ENCODE assay signal across 8 cellular contexts in the genomic region with DNA sequence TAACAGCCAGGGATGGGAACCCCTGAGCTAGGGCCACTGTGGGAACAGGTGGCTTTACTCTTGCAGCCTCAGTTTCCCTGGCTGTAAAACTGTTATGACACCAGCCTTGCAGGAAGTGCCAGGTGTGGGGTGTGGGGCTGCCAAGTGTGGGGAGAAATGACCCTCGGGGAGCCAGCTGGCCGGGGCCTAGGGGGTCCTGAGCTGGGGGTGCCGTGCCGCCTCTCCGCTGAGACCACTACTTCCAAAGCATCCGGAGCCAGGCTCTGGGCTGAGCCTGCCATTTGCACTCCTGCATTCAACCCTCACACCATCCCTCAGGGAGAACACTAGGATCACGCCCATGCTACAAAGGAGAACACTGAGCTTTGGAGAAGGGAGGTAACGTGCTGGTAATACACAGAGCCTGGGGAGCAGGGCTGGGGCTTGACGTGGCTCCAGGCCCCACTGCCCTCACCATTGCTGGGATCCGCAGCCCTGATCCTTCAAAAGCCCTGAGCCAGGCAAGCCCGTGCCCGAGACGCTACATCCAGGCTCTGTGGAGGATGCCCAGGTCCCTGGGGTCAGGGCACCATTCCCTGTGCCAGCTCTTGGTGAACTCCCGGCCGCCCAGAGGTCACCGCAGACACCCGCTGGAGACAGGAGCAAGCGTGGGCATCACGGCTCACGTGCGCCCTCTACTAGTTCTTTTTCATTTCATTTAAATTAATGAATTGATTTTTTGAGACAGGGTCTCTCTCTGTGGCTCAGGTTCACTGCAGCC. TPM values are rescaled to one million over a fixed set of nuclear protein-coding genes. Genes with fewer than 3 reads are reported as not detected.
DNase-seq lines count a peak whose midpoint lies in the region; TF ChIP-seq lines count a peak whose summit lies in the region.

No MANE protein-coding gene starts in this region.

- H4K20me1 ChIP-seq in MM.1S (ENCODE audit: insufficient read depth, low read length) = no peaks in the 10 kb centered on the region
- peaks cover 22% of the 10 kb centered on the region for H4K20me1 ChIP-seq in SK-N-SH (ENCODE audit: insufficient read depth)

- TF ChIP-seq RAD21 in SK-N-SH (IDR thresholded peaks at IDR 0.05; ENCODE audit: low read length) = peak; percentile 87

- TF ChIP-seq POLR2A in prostate gland (IDR thresholded peaks at IDR 0.05) (no peak), vagina (IDR thresholded peaks at IDR 0.05) (no peak)

- 10% methylated on average over 8 of the region's 21 CpGs for WGBS in SK-N-SH (ENCODE audit: low lambda C conversion rate)
- 37% methylated on average over 17 of the region's 21 CpGs for WGBS in prostate gland

- DNase-seq in DMS153 treated with DMSO at 0.1 percent for 48 hours (lab: John Stamatoyannopoulos, UW; ENCODE audit: unreplicated experiment) (peak; percentile 79), MM.1S (peak; percentile 22), SK-N-SH (peak; percentile 89), head of caudate nucleus (peak; percentile 48 to 90 (median 74)), prostate gland (ENCODE audit: low spot score) (peak; percentile 67), vagina (ENCODE audit: extremely low spot score in 2 of 2) (no peak), GF-D8 (lab: John Stamatoyannopoulos, UW) (no peak)
- DNase-seq in activated naive CD4-positive, alpha-beta T cell treated with anti-CD3 and anti-CD28 coated beads, Interleukin-2, amount 50 U/mL, for 16 hours = peak; percentile 51

- H3F3A ChIP-seq in MM.1S (ENCODE audit: insufficient read depth, low read length) (no peaks in the 10 kb centered on the region), SK-N-SH (replicated peaks; ENCODE audit: insufficient read depth) (peaks cover 10% of the 10 kb centered on the region)

- peaks cover 18% of the 10 kb centered on the region; the same call in 1 of the 2 replicates for H3K27me3 ChIP-seq in MM.1S (replicated peaks; ENCODE audit: insufficient read depth, low read length)
- H3K27me3 ChIP-seq in SK-N-SH (ENCODE audit: insufficient read depth) = no peaks in the 10 kb centered on the region
- H3K27me3 ChIP-seq in prostate gland (replicated peaks; ENCODE audit: insufficient read depth) = no peaks in the 10 kb centered on the region
- H3K27me3 ChIP-seq in vagina = no peaks in the 10 kb centered on the region

- POLR2A ChIA-PET in SK-N-SH (lab: Yijun Ruan, JAX) = no interaction called here

- H3K36me3 ChIP-seq in MM.1S (replicated peaks; ENCODE audit: insufficient read depth, low read length) (no peaks in the 10 kb centered on the region), SK-N-SH (replicated peaks in 1 of 2; ENCODE audit: control insufficient read depth in 1 of 2, insufficient read depth in 2 of 2, low read length in 1 of 2) (no peaks in the 10 kb centered on the region), prostate gland (no peaks in the 10 kb centered on the region), vagina (no peaks in the 10 kb centered on the region)

- intact Hi-C loops in head of caudate nucleus (cut with DNase I) = loop anchor here (10.0 kb wide), 1 partner anchor 63 kb away; no protein-coding TSS in a partner anchor
- intact Hi-C loops in prostate gland (cut with DNase I) = loop anchor here (5.0 to 10.0 kb wide), 4 partner anchors 45 to 440 kb away; no protein-coding TSS in a partner anchor
- intact Hi-C loops in vagina (cut with DNase I) = loop anchor here (10.0 kb wide), 2 partner anchors 443 to 603 kb away; partner anchors contain the start of gene CIBAR2

- TF ChIP-seq EP300 in SK-N-SH (IDR thresholded peaks at IDR 0.05; ENCODE audit: borderline replicate concordance in 1 of 2, low read depth in 1 of 2, low read length in 1 of 2) = no peak

- H3K4me2 ChIP-seq in MM.1S (ENCODE audit: low read depth, low read length) (no peak overlapping the region), SK-N-SH (no peak overlapping the region)

- CTCF ChIA-PET in SK-N-SH (lab: Yijun Ruan, JAX) = interaction anchor here (0.7 to 6.6 kb wide), 38 partner anchors 9 to 472 kb away, joined by 3 to 138 read pairs (median 5); no protein-coding TSS in a partner anchor

- H3K4me1 ChIP-seq in MM.1S (ENCODE audit: low read length) (no peaks in the 10 kb centered on the region), SK-N-SH (ENCODE audit: control insufficient read depth in 1 of 2, insufficient read depth in 2 of 2, low read depth in 1 of 2, low read length in 1 of 2) (peaks cover 0 to 17% of the 10 kb centered on the region in 2 experiments; a peak in 1 of 4 replicates), prostate gland (replicated peaks) (no peaks in the 10 kb centered on the region), vagina (peaks cover 32% of the 10 kb centered on the region)

- H3K9me3 ChIP-seq in MM.1S (replicated peaks; ENCODE audit: insufficient read depth, low read length) (no peaks in the 10 kb centered on the region), SK-N-SH (no peaks in the 10 kb centered on the region), prostate gland (no peaks in the 10 kb centered on the region), vagina (no peaks in the 10 kb centered on the region)

- H3K9me2 ChIP-seq in MM.1S (replicated peaks; ENCODE audit: insufficient read depth, low read length) = no peaks in the 10 kb centered on the region
- no peaks in the 10 kb centered on the region for H3K9me2 ChIP-seq in SK-N-SH

- H3K4me3 ChIP-seq in MM.1S (ENCODE audit: low read length) = no peak overlapping the region
- H3K4me3 ChIP-seq in SK-N-SH (ENCODE audit: low read depth in 2 of 2, low read length in 1 of 2) = no peak overlapping the region
- H3K4me3 ChIP-seq in prostate gland = no peak overlapping the region
- H3K4me3 ChIP-seq in vagina = no peak overlapping the region

- H2AFZ ChIP-seq in MM.1S (ENCODE audit: low read length) = no peak overlapping the region
- no peak overlapping the region for H2AFZ ChIP-seq in SK-N-SH (ENCODE audit: low read depth)

- no peaks in the 10 kb centered on the region for H3K79me2 ChIP-seq in MM.1S (ENCODE audit: low read length)
- H3K79me2 ChIP-seq in SK-N-SH (ENCODE audit: insufficient read depth) = no peaks in the 10 kb centered on the region; the same call in 1 of the 2 replicates

- H3K27ac ChIP-seq in MM.1S (ENCODE audit: low read length) (no peak overlapping the region), SK-N-SH (ENCODE audit: low read depth in 2 of 2, low read length in 1 of 2) (no peak overlapping the region), prostate gland (no peak overlapping the region), vagina (no peak overlapping the region)

- H3K9ac ChIP-seq in MM.1S (ENCODE audit: low read length) (no peak overlapping the region), SK-N-SH (no peak overlapping the region)

- peak; percentile 47 for TF ChIP-seq CTCF in MM.1S (IDR thresholded peaks at IDR 0.05; ENCODE audit: low read length)
- peak; percentile 78 for TF ChIP-seq CTCF in SK-N-SH (IDR thresholded peaks at IDR 0.05)
- peak; percentile 63 to 91 (median 75) for TF ChIP-seq CTCF in prostate gland (IDR thresholded peaks at IDR 0.05)
- peak; percentile 34 to 81 (median 61) for TF ChIP-seq CTCF in vagina (IDR thresholded peaks at IDR 0.05)

TF ChIP-seq in SK-N-SH, 30 proteins besides CTCF, POLR2A, EP300 and RAD21:
- TF ChIP-seq SMC3 (IDR thresholded peaks at IDR 0.05; ENCODE audit: low read depth, low read length) (peak; percentile 44; the same call in 1 of the 2 replicates), IRF3 (IDR thresholded peaks at IDR 0.05; ENCODE audit: low read depth, low read length) (no peak)

RNA-seq across cellular contexts. Expression of gene GINS2, which starts 28.8 kb away (rescaled TPM):
- polyA plus RNA-seq in SK-N-SH (2012; rRNA removed) = 8.4 and 9.0 TPM in 2 replicates
- polyA plus RNA-seq in SK-N-SH (2012; cell fraction: cytosol; rRNA removed) = 9.0 and 9.3 TPM in 2 replicates
- 3.7 and 4.5 TPM in 2 replicates for polyA plus RNA-seq in SK-N-SH (2012; cell fraction: nucleus; rRNA removed)
- total RNA-seq in prostate gland (1 to 10 TPM; 4.5 to 6.2 TPM), vagina (0.25 TPM)

RNA-seq across cellular contexts. Expression of gene C16orf74, which starts 33.3 kb away (rescaled TPM):
- polyA plus RNA-seq in SK-N-SH (2012; rRNA removed) = 15.9 and 27.2 TPM in 2 replicates
- polyA plus RNA-seq in SK-N-SH (2012; cell fraction: cytosol; rRNA removed) = 13.7 and 16.7 TPM in 2 replicates
- polyA plus RNA-seq in SK-N-SH (2012; cell fraction: nucleus; rRNA removed) = 20.6 and 35.2 TPM in 2 replicates
- total RNA-seq in prostate gland (10 to 100 TPM; 17.4 to 19.3 TPM), vagina (18.2 TPM)

Comparison
In these comparisons a context has a peak if more than half of its experiments do, and no peak if none do; other contexts are left out.
1. DNase-seq: peak in DMS153 treated with DMSO at 0.1 percent for 48 hours (single experiment), MM.1S (single experiment), SK-N-SH (single experiment), activated naive CD4-positive, alpha-beta T cell treated with anti-CD3 and anti-CD28 coated beads, Interleukin-2, amount 50 U/mL, for 16 hours (single experiment), head of caudate nucleus (42 of 42) and prostate gland (single experiment); none in vagina (0 of 2) and GF-D8 (single experiment).
2. Peak in every context shown above with its lines, with median percentiles within 50 percentile points of each other: CTCF ChIP-seq.